In genomic region chr11:16902182-16902581, GRCh38 we compare ENCODE assay signal across 8 cellular contexts.
DNase-seq lines count a peak whose midpoint lies in the region; ATAC-seq, FAIRE-seq and TF ChIP-seq lines count a peak whose summit lies in the region.

No MANE protein-coding gene starts in this region.

- H3K27me3 ChIP-seq in keratinocyte (ENCODE audit: control insufficient read depth, extremely low read depth, insufficient read depth, low read length) (no peaks in the 10 kb centered on the region), body of pancreas (no peaks in the 10 kb centered on the region)

- WGBS in body of pancreas, 2 donors, result 87 to 88% methylated on average over 6 of the region's 6 CpGs

- FAIRE-seq in HTR-8/SVneo (lab: Jason Lieb, UNC) (peak; percentile 20), keratinocyte (lab: Jason Lieb, UNC) (peak; percentile 64)

- peak overlapping the region; percentile 41 for H2AFZ ChIP-seq in keratinocyte (ENCODE audit: control insufficient read depth, low read length)

- H3K36me3 ChIP-seq in keratinocyte (ENCODE audit: control insufficient read depth in 2 of 2, extremely low read depth in 1 of 2, insufficient read depth in 2 of 2, low read length in 2 of 2) (no peaks in the 10 kb centered on the region), body of pancreas (replicated peaks in 1 of 2; ENCODE audit: insufficient read depth in 1 of 2, low read depth in 2 of 2) (no peaks in the 10 kb centered on the region)

- H3K9me3 ChIP-seq in keratinocyte (ENCODE audit: control insufficient read depth, low read depth, low read length) (no peaks in the 10 kb centered on the region), body of pancreas (no peaks in the 10 kb centered on the region)

- H3K27ac ChIP-seq in keratinocyte (ENCODE audit: control insufficient read depth, insufficient read depth, low read length) (peak overlapping the region; percentile 31), body of pancreas (no peak overlapping the region)

- H4K20me1 ChIP-seq in keratinocyte (ENCODE audit: control insufficient read depth, extremely low read depth, insufficient read depth, low read length), result no peaks in the 10 kb centered on the region

- no peak for TF ChIP-seq POLR2A in body of pancreas (IDR thresholded peaks at IDR 0.05)

- TF ChIP-seq CTCF in keratinocyte (optimal IDR thresholded peaks at IDR 0.05 in 1 of 3, IDR thresholded peaks at IDR 0.05 in 1 of 3, conservative IDR thresholded peaks at IDR 0.05 in 1 of 3; ENCODE audit: extremely low read depth in 1 of 3, insufficient read depth in 2 of 3, low read length in 3 of 3), result no peak
- no peak for TF ChIP-seq CTCF in body of pancreas (IDR thresholded peaks at IDR 0.05)

- no peak overlapping the region for H3K9ac ChIP-seq in keratinocyte (ENCODE audit: control insufficient read depth, extremely low read depth, insufficient read depth, low read length)

- DNase-seq in HTR-8/SVneo (ENCODE audit: insufficient read length, low spot score) (no peak), keratinocyte (ENCODE audit: low read depth, low spot score) (no peak), body of pancreas (no peak), NCI-H187 (lab: John Stamatoyannopoulos, UW) (no peak), GM19238 (ENCODE audit: insufficient read length, low spot score) (no peak), NCI-H146 (lab: John Stamatoyannopoulos, UW) (no peak)

- dilution Hi-C loops in keratinocyte (cut with MboI; ENCODE audit: extremely low pct_ligation_motif_present, low sequenced_read_pairs), result loop anchor here (25.0 kb wide), 1 partner anchor 90 kb away; no protein-coding TSS in a partner anchor

- peak overlapping the region; percentile 60 for H3K4me2 ChIP-seq in keratinocyte (ENCODE audit: control insufficient read depth, extremely low read depth, insufficient read depth, low read depth, low read length)

- H3K4me3 ChIP-seq in keratinocyte (ENCODE audit: control insufficient read depth in 2 of 3, extremely low read depth in 1 of 3, insufficient read depth in 2 of 3, low read depth in 1 of 3, low read length in 3 of 3) (no peak overlapping the region), body of pancreas (no peak overlapping the region)

- H3K4me1 ChIP-seq in keratinocyte (ENCODE audit: control insufficient read depth, extremely low read depth, insufficient read depth, low read length) (peaks cover 15% of the 10 kb centered on the region), body of pancreas (peaks cover 26% of the 10 kb centered on the region)

- intact Hi-C loops in body of pancreas (cut with DNase I), result no loop called here

- no peaks in the 10 kb centered on the region for H3K9me1 ChIP-seq in keratinocyte (ENCODE audit: control insufficient read depth, extremely low read depth, insufficient read depth, low read length)

- ATAC-seq in GM18517 (IDR thresholded peaks at IDR 0.05; ENCODE audit: unreplicated experiment) (peak; percentile 78), GM21737 (IDR thresholded peaks at IDR 0.05; ENCODE audit: unreplicated experiment) (peak; percentile 67), body of pancreas (no peak)

- H3K79me2 ChIP-seq in keratinocyte (ENCODE audit: control insufficient read depth, insufficient read depth, low read length), result no peaks in the 10 kb centered on the region
